In the genomic region with DNA sequence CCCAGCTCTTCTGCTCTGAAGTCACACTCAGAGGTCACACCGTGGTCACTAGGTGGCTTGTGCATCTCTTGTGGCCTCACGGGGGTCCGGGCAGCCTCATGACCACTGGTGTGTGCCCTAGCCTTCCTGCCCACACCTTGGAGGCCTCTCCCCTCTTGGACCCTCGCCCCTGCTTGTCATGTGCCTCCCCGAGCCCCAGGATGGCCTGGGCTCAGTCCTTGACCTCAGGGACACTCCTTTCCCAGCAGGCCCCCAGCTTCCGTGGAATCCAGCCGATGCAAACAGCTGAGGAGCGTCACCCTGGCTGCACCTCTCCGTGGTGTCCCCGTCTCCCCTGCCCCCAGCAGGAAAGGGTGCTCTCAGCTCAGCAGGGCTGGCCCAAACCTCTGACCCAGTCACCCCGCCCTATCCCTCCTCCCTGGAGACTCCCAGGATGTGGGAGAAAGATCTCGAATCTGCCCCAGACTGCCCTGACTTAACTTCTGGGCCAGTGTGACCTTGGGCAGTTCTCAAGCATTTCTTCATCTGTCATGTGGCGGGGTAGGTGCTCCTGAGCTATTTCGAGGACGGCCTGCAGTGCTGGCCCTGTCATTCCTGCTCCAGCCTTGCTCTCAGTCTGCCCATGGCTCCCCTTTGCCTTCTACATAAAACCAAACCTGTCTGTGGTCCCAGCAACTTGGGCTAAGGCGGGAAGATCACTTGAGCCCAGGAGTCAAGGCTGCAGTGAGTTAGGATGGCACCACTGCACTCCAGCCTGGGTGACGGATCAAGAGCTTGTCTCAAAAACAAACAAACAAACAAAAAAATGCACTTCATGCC, we compare ENCODE assay signal across 23 cellular contexts. TPM values are rescaled to one million over a fixed set of nuclear protein-coding genes. Genes with fewer than 3 reads are reported as not detected.
A peak's percentile ranks its signal among the peaks of the same experiment; 100 is the strongest.
DNase-seq lines count a peak whose midpoint lies in the region; ATAC-seq and TF ChIP-seq lines count a peak whose summit lies in the region.
"Had no signal": no experiment of that assay in that cellular context is flagged by ENCODE, and none has a peak within 500 bp of the region (broad histone marks: within the 10 kb centered on the region; RNA-seq: fewer than 3 reads in every experiment).

No MANE protein-coding gene starts in this region.

- TF ChIP-seq RAD21 in IMR-90 (IDR thresholded peaks at IDR 0.05; ENCODE audit: low read length), result no peak

- no peak overlapping the region for H3K9ac ChIP-seq in IMR-90 (ENCODE audit: low read depth, low read length)
- no peak overlapping the region for H3K9ac ChIP-seq in neuronal stem cell (ENCODE audit: low read depth, low read length, poor library complexity)
- H3K9ac ChIP-seq: GM23248 had no signal

- H3K27me3 ChIP-seq in IMR-90 (ENCODE audit: control insufficient read depth, insufficient read depth, low read length) (no peaks in the 10 kb centered on the region), neuronal stem cell (ENCODE audit: control insufficient read depth in 3 of 3, insufficient read depth in 3 of 3, low read depth in 1 of 3, low read length in 3 of 3) (peaks cover 0 to 2% (median 0%) of the 10 kb centered on the region in 3 experiments), thyroid gland (no peaks in the 10 kb centered on the region)
- H3K27me3 ChIP-seq: Peyer's patch had no signal

- peaks cover 8% of the 10 kb centered on the region for H3K36me3 Mint-ChIP-seq in chondrocyte (ENCODE audit: low read depth)

- H2BK5ac ChIP-seq in IMR-90 (ENCODE audit: low read depth, low read length, poor library complexity, severe bottlenecking) (no peak overlapping the region), neuronal stem cell (ENCODE audit: low read length) (no peak overlapping the region)

- no peak overlapping the region for H2BK15ac ChIP-seq in IMR-90 (ENCODE audit: low read depth, low read length)
- H2BK15ac ChIP-seq in neuronal stem cell (ENCODE audit: low read length), result no peak overlapping the region

- no peak overlapping the region for H2BK12ac ChIP-seq in neuronal stem cell (ENCODE audit: low read length)

- BruUV-seq in IMR-90 (replicated peaks; lab: Mats Ljungman, UMichigan), result no TSS peak

- POLR2A ChIA-PET in IMR-90 (lab: Charles Lee; ENCODE audit: unreplicated experiment), result no interaction called here

- no peak for TF ChIP-seq POLR2A in IMR-90 (IDR thresholded peaks at IDR 0.05; ENCODE audit: low read depth, low read length)
- TF ChIP-seq POLR2A in thyroid gland (IDR thresholded peaks at IDR 0.05), result no peak

- 0 out of 2 replicates have a peak, but pooled peaks cover 6% of the 10 kb centered on the region for H4K20me1 ChIP-seq in IMR-90 (ENCODE audit: insufficient read depth, low read length)

- H3K79me1 ChIP-seq in IMR-90 (ENCODE audit: low read depth in 1 of 2, low read length in 2 of 2) (peaks cover 0 to 9% of the 10 kb centered on the region in 2 experiments; a peak in 2 of 4 replicates), neuronal stem cell (ENCODE audit: low read depth, low read length) (peaks cover 4% of the 10 kb centered on the region)

- DNase-seq in IMR-90, result no peak
- no peak for DNase-seq in chondrocyte (ENCODE audit: low spot score)
- no peak for DNase-seq in neuronal stem cell (ENCODE audit: low spot score)
- no peak for DNase-seq in thyroid gland
- no peak for DNase-seq in SHP77 treated with DMSO at 0.1 percent for 48 hours (lab: John Stamatoyannopoulos, UW)
- DNase-seq: ACHN; C1 segment of cervical spinal cord; COR-L47; DMS 273 treated with DMSO at 0.1 percent for 48 hours; DND-41; GM23248; HCEC 1CT; NCI-H1105 treated with DMSO at 0.1 percent for 48 hours; NCI-H1694; NCI-H2107; NCI-H748 treated with DMSO at 0.1 percent for 48 hours; NK-92 treated with Interleukin-12 subunit alpha and Interleukin-12 subunit beta, amount 100 ng/mL, for 24 hours; Peyer's patch; Right ventricle myocardium superior had no signal

- dilution Hi-C loops in IMR-90 (cut with HindIII; ENCODE audit: low sequenced_read_pairs, unreplicated experiment), result no loop called here

- CTCF ChIA-PET in IMR-90 (lab: Yijun Ruan, JAX), result no interaction called here

- WGBS in IMR-90 (ENCODE audit: extremely low coverage in 2 of 2, insufficient read length in 1 of 2), 2 experiments, result 83% methylated on average over 10 of the region's 17 CpGs; no CpG with 5 or more reads in 1 of the 2 experiments
- WGBS in neuronal stem cell (ENCODE audit: extremely low coverage in 2 of 2, insufficient read length in 2 of 2, insufficient replicate concordance in 1 of 2), 2 donors, result no CpG with 5 or more reads among the region's 17 CpGs
- WGBS in thyroid gland, 2 donors, result 75 to 82% methylated on average over 17 of the region's 17 CpGs

- H3K4ac ChIP-seq in IMR-90 (ENCODE audit: low read depth, low read length), result no peak overlapping the region
- H3K4ac ChIP-seq in neuronal stem cell (ENCODE audit: low read length), result no peak overlapping the region

- no peak overlapping the region for H4K5ac ChIP-seq in IMR-90 (ENCODE audit: low read depth, low read length)

- H3K27ac ChIP-seq in IMR-90 (ENCODE audit: insufficient read depth, low read length), result no peak overlapping the region
- H3K27ac ChIP-seq in neuronal stem cell (replicated peaks; ENCODE audit: low read length), result no peak overlapping the region
- H3K27ac ChIP-seq in thyroid gland, result peak overlapping the region; percentile 50 to 92 (median 77)
- H3K27ac ChIP-seq: GM23248, HL-60, Peyer's patch, SK-N-MC had no signal

- H3K14ac ChIP-seq in IMR-90 (replicated peaks; ENCODE audit: low read depth, low read length), result no peak overlapping the region
- no peak overlapping the region for H3K14ac ChIP-seq in neuronal stem cell (ENCODE audit: low read length)

- no peaks in the 10 kb centered on the region for H3K9me3 Mint-ChIP-seq in chondrocyte (ENCODE audit: low read depth)

- H3K56ac ChIP-seq in IMR-90 (ENCODE audit: extremely low read depth, insufficient read depth, low read length), result no peak overlapping the region

- no peak overlapping the region for H4K8ac ChIP-seq in IMR-90 (ENCODE audit: low read depth in 2 of 2, low read length in 2 of 2)
- H4K8ac ChIP-seq in neuronal stem cell (ENCODE audit: low read depth, low read length), result no peak overlapping the region

- H2BK120ac ChIP-seq in IMR-90 (ENCODE audit: low read depth, low read length) (no peak overlapping the region), neuronal stem cell (ENCODE audit: low read depth, low read length) (no peak overlapping the region)

- H4K91ac ChIP-seq in IMR-90 (ENCODE audit: insufficient read depth, low read depth, low read length), result no peak overlapping the region
- H4K91ac ChIP-seq in neuronal stem cell (ENCODE audit: low read depth, low read length, poor library complexity), result no peak overlapping the region

- no peak overlapping the region for H3K4me3 Mint-ChIP-seq in chondrocyte (ENCODE audit: unreplicated experiment)

- peaks cover 16% of the 10 kb centered on the region for H3K4me1 Mint-ChIP-seq in chondrocyte (ENCODE audit: low read depth)

- ATAC-seq in IMR-90 (ENCODE audit: low read depth), result no peak
- ATAC-seq in GM21515 (IDR thresholded peaks at IDR 0.05; ENCODE audit: unreplicated experiment), result no peak
- ATAC-seq in GM18861 (IDR thresholded peaks at IDR 0.05; ENCODE audit: unreplicated experiment), result no peak

- no peak overlapping the region for H3K4me2 ChIP-seq in IMR-90 (ENCODE audit: low read depth, low read length)
- H3K4me2 ChIP-seq in neuronal stem cell (ENCODE audit: insufficient read depth, low read length, poor library complexity, severe bottlenecking), result no peak overlapping the region

- H3K18ac ChIP-seq in IMR-90 (ENCODE audit: low read depth, low read length) (no peak overlapping the region), neuronal stem cell (ENCODE audit: low read length) (no peak overlapping the region)

- H3K4me1 ChIP-seq in IMR-90 (ENCODE audit: control insufficient read depth, insufficient read depth, low read length) (peaks cover 7% of the 10 kb centered on the region), neuronal stem cell (ENCODE audit: control insufficient read depth in 2 of 2, insufficient read depth in 1 of 2, low read depth in 1 of 2, low read length in 2 of 2) (peaks cover 1 to 2% of the 10 kb centered on the region in 2 donors), thyroid gland (peaks cover 39 to 49% of the 10 kb centered on the region in 2 donors)

- H2AK5ac ChIP-seq in IMR-90 (ENCODE audit: low read depth, low read length) (no peak overlapping the region), neuronal stem cell (ENCODE audit: low read depth, low read length) (no peak overlapping the region)

- no peak overlapping the region for H3K4me3 ChIP-seq in IMR-90 (ENCODE audit: insufficient read depth, low read depth, low read length)
- H3K4me3 ChIP-seq in neuronal stem cell (ENCODE audit: low read length in 2 of 2), result no peak overlapping the region
- no peak overlapping the region for H3K4me3 ChIP-seq in thyroid gland (replicated peaks in 1 of 3)
- H3K4me3 ChIP-seq: GM23248, Peyer's patch, SK-N-MC had no signal

- H3K27me3 Mint-ChIP-seq in chondrocyte (ENCODE audit: low read depth), result no peaks in the 10 kb centered on the region

- peak overlapping the region; percentile 24 for H3K27ac Mint-ChIP-seq in chondrocyte (ENCODE audit: unreplicated experiment)

- peak overlapping the region; percentile 32 for H2AK9ac ChIP-seq in IMR-90 (replicated peaks; ENCODE audit: low read depth, low read length, poor library complexity)

- no peak overlapping the region for H3K23ac ChIP-seq in IMR-90 (ENCODE audit: low read depth, low read length)
- H3K23ac ChIP-seq in neuronal stem cell (ENCODE audit: low read depth, low read length, poor library complexity), result peak overlapping the region; percentile 65

- H2AFZ ChIP-seq in IMR-90 (replicated peaks; ENCODE audit: low read length, poor library complexity) (no peak overlapping the region), neuronal stem cell (ENCODE audit: low read length) (no peak overlapping the region)
- H2AFZ ChIP-seq: GM23248 had no signal

- TF ChIP-seq CTCF in IMR-90 (conservative IDR thresholded peaks at IDR 0.05; ENCODE audit: low read depth, low read length) (no peak), chondrocyte (IDR thresholded peaks at IDR 0.05) (no peak), thyroid gland (IDR thresholded peaks at IDR 0.05) (no peak)

- H3K9me1 ChIP-seq in IMR-90 (ENCODE audit: insufficient read depth, low read length), result peaks cover 13% of the 10 kb centered on the region

- H3K36me3 ChIP-seq in IMR-90 (ENCODE audit: control insufficient read depth, insufficient read depth, low read length) (peaks cover 36% of the 10 kb centered on the region), neuronal stem cell (replicated peaks in 1 of 2; ENCODE audit: control insufficient read depth in 2 of 2, insufficient read depth in 2 of 2, low read length in 2 of 2) (peaks cover 30 to 58% of the 10 kb centered on the region in 2 donors), thyroid gland (peaks cover 14 to 23% of the 10 kb centered on the region in 2 donors)

- no peak overlapping the region for H2BK20ac ChIP-seq in IMR-90 (ENCODE audit: low read depth, low read length)

- in situ Hi-C loops in IMR-90 (cut with MboI; ENCODE audit: low sequenced_read_pairs), result no loop called here

- no peaks in the 10 kb centered on the region for H3K9me3 ChIP-seq in IMR-90 (ENCODE audit: control insufficient read depth, insufficient read depth, low read length)
- no peaks in the 10 kb centered on the region for H3K9me3 ChIP-seq in neuronal stem cell (replicated peaks in 1 of 2; ENCODE audit: control insufficient read depth in 2 of 2, insufficient read depth in 1 of 2, low read depth in 1 of 2, low read length in 2 of 2)
- H3K9me3 ChIP-seq in thyroid gland, result no peaks in the 10 kb centered on the region
- H3K9me3 ChIP-seq: Peyer's patch had no signal

- intact Hi-C loops in IMR-90 (cut with micrococcal nuclease), result no loop called here
- intact Hi-C loops in thyroid gland (cut with DNase I), result loop anchor here (5.0 kb wide), 1 partner anchor 48 kb away; no protein-coding TSS in a partner anchor

RNA-seq across cellular contexts. Expression of gene SLC25A42, which starts 4.6 kb away (rescaled TPM):
- total RNA-seq in IMR-90 (2012; rRNA removed) (1.9 and 2.0 TPM in 2 replicates), chondrocyte (8.2 to 13.0 TPM (median 8.9 TPM) in 3 replicates), thyroid gland (10 to 100 TPM; 28.0 to 43.9 (median 33.9) TPM)
- 8.6 and 9.9 TPM in 2 replicates for polyA plus RNA-seq in IMR-90 (2012; rRNA removed)
- 5.5 and 11.2 TPM in 2 replicates for polyA plus RNA-seq in IMR-90 (2012; cell fraction: cytosol; rRNA removed)
- 20.2 and 34.5 TPM in 2 replicates for polyA plus RNA-seq in IMR-90 (2012; cell fraction: nucleus; rRNA removed; ENCODE audit: low replicate concordance)
- 6.8 TPM for polyA plus RNA-seq in neuronal stem cell (2013, experiment 1 of 2)
- 7.2 TPM for polyA plus RNA-seq in neuronal stem cell (2013, experiment 2 of 2)

RNA-seq across cellular contexts. Expression of gene ARMC6, which starts 25.8 kb away (rescaled TPM):
- 46.7 and 52.7 TPM in 2 replicates for total RNA-seq in IMR-90 (2012; rRNA removed)
- 41.5 and 44.7 TPM in 2 replicates for polyA plus RNA-seq in IMR-90 (2012; rRNA removed)
- polyA plus RNA-seq in IMR-90 (2012; cell fraction: cytosol; rRNA removed), result 31.4 and 45.1 TPM in 2 replicates
- polyA plus RNA-seq in IMR-90 (2012; cell fraction: nucleus; rRNA removed; ENCODE audit: low replicate concordance), result 19.1 and 45.5 TPM in 2 replicates
- 24.6 to 36.1 TPM (median 26.8 TPM) in 3 replicates for total RNA-seq in chondrocyte
- 15.0 TPM for polyA plus RNA-seq in neuronal stem cell (2013, experiment 1 of 2)
- polyA plus RNA-seq in neuronal stem cell (2013, experiment 2 of 2), result 14.5 TPM
- total RNA-seq in thyroid gland, result 10 to 100 TPM; 33.1 to 60.0 (median 46.1) TPM

RNA-seq across cellular contexts. Expression of gene SUGP2, which starts 25.9 kb away (rescaled TPM):
- total RNA-seq in IMR-90 (2012; rRNA removed) (23.3 and 25.8 TPM in 2 replicates), chondrocyte (63.8 to 87.4 TPM (median 66.4 TPM) in 3 replicates), thyroid gland (10 to 100 TPM; 70.3 to 93.5 (median 82.2) TPM)
- polyA plus RNA-seq in IMR-90 (2012; rRNA removed), result 58.5 and 69.2 TPM in 2 replicates
- 17.8 and 19.2 TPM in 2 replicates for polyA plus RNA-seq in IMR-90 (2012; cell fraction: cytosol; rRNA removed)
- polyA plus RNA-seq in IMR-90 (2012; cell fraction: nucleus; rRNA removed; ENCODE audit: low replicate concordance), result 366 and 435 TPM in 2 replicates
- 103 TPM for polyA plus RNA-seq in neuronal stem cell (2013, experiment 1 of 2)
- 101 TPM for polyA plus RNA-seq in neuronal stem cell (2013, experiment 2 of 2)

Comparison
In these comparisons a context has a peak if more than half of its experiments do, and no peak if none do; other contexts are left out.
1. H3K27ac ChIP-seq: peak in thyroid gland (3 of 3); none in IMR-90 (single experiment) and neuronal stem cell (single experiment).